17 cellular contexts compared by ENCODE assay signal in genomic region chr13:39044536-39044935, GRCh38.
DNase-seq lines count a peak whose midpoint lies in the region; ATAC-seq and TF ChIP-seq lines count a peak whose summit lies in the region.
"Had no signal": no experiment of that assay in that cellular context is flagged by ENCODE, and none has a peak within 500 bp of the region (broad histone marks: within the 10 kb centered on the region; RNA-seq: fewer than 3 reads in every experiment).

No MANE protein-coding gene starts in this region.

- POLR2A ChIA-PET in GM10248 (lab: Yijun Ruan, JAX) (no interaction called here), HEK293T (lab: Yijun Ruan, JAX) (no interaction called here)

- H3K27ac ChIP-seq in effector memory CD4-positive, alpha-beta T cell (ENCODE audit: insufficient read depth, low read length, poor library complexity, severe bottlenecking), result no peak overlapping the region
- H3K27ac ChIP-seq: epithelial cell of prostate, hepatocyte, neutrophil, upper lobe of left lung had no signal

- ATAC-seq in GM19035 (IDR thresholded peaks at IDR 0.05; ENCODE audit: unreplicated experiment) (peak; percentile 80), GM21723 (IDR thresholded peaks at IDR 0.05; ENCODE audit: unreplicated experiment) (peak; percentile 87), HG03064 (IDR thresholded peaks at IDR 0.05; ENCODE audit: low read depth, unreplicated experiment) (peak; percentile 73)
- ATAC-seq: left ventricle myocardium superior had no signal

- no peaks in the 10 kb centered on the region for H3K4me1 ChIP-seq in effector memory CD4-positive, alpha-beta T cell (ENCODE audit: control insufficient read depth, insufficient read depth, low read length, poor library complexity, severe bottlenecking)

- H3K9me3 ChIP-seq in effector memory CD4-positive, alpha-beta T cell (ENCODE audit: control insufficient read depth, low read length), result no peaks in the 10 kb centered on the region
- H3K9me3 ChIP-seq: neutrophil, upper lobe of left lung had no signal

- peaks cover 3% of the 10 kb centered on the region for H3K36me3 ChIP-seq in effector memory CD4-positive, alpha-beta T cell (ENCODE audit: control insufficient read depth, insufficient read depth, low read length)

- no peaks in the 10 kb centered on the region for H3K27me3 ChIP-seq in effector memory CD4-positive, alpha-beta T cell (replicated peaks; ENCODE audit: control insufficient read depth, insufficient read depth, low read length, poor library complexity, severe bottlenecking)
- H3K27me3 ChIP-seq: hepatocyte, neutrophil, upper lobe of left lung had no signal

- no peak overlapping the region for H3K4me3 ChIP-seq in effector memory CD4-positive, alpha-beta T cell (ENCODE audit: insufficient read depth, low read depth, low read length, poor library complexity, severe bottlenecking)
- H3K4me3 ChIP-seq: hepatocyte, upper lobe of left lung had no signal

- CTCF ChIA-PET in GM10248 (lab: Yijun Ruan, JAX) (no interaction called here), HEK293T (lab: Yijun Ruan, JAX) (no interaction called here)

- no peak for TF ChIP-seq CTCF in GM10248 (IDR thresholded peaks at IDR 0.05; ENCODE audit: control extremely low read depth, extremely low read depth, low read depth, missing control alignments)

- peak; percentile 27 for DNase-seq in GM10248 (ENCODE audit: extremely low spot score)
- no peak for DNase-seq in AML-193 (lab: John Stamatoyannopoulos, UW)
- DNase-seq in HEK293T (ENCODE audit: extremely low spot score), result no peak
- no peak for DNase-seq in activated CD8-positive, alpha-beta memory T cell treated with anti-CD3 and anti-CD28 coated beads, Interleukin-2, amount 50 U/mL, for 48 hours
- no peak for DNase-seq in effector memory CD4-positive, alpha-beta T cell
- DNase-seq: activated CD4-positive, alpha-beta T cell treated with anti-CD3 and anti-CD28 coated beads for 1 hour; activated effector memory CD4-positive, alpha-beta T cell treated with anti-CD3 and anti-CD28 coated beads, Interleukin-2, amount 50 U/mL, for 16 hours; Calu3; left ventricle myocardium superior; NCI-H2107; upper lobe of left lung had no signal

TF ChIP-seq in HEK293T, 16 proteins besides CTCF, POLR2A, EP300 and RAD21:
- TF ChIP-seq HDGF (IDR thresholded peaks at IDR 0.05; ENCODE audit: borderline replicate concordance) (no peak), PKNOX1 (IDR thresholded peaks at IDR 0.05) (no peak), CTBP1 (IDR thresholded peaks at IDR 0.05; ENCODE audit: borderline replicate concordance) (no peak), FOXK2 (IDR thresholded peaks at IDR 0.05) (no peak), FOXM1 (IDR thresholded peaks at IDR 0.05; ENCODE audit: borderline replicate concordance) (no peak), LEF1 (IDR thresholded peaks at IDR 0.05; ENCODE audit: borderline replicate concordance) (no peak), SP1 (IDR thresholded peaks at IDR 0.05) (no peak), SUZ12 (IDR thresholded peaks at IDR 0.05) (no peak)
